Comparison of ENCODE assay signal across 36 cellular contexts in genomic region chr9:135230386-135230765, GRCh38.
"Had no signal": no experiment of that assay in that cellular context is flagged by ENCODE, and none has a peak within 500 bp of the region (broad histone marks: within the 10 kb centered on the region; RNA-seq: fewer than 3 reads in every experiment).

No MANE protein-coding gene starts in this region.

- H3K4me1 Mint-ChIP-seq: activated naive CD8-positive, alpha-beta T cell treated with anti-CD3 and anti-CD28 coated beads for 36 hours; endodermal cell; mesothelial cell of epicardium; naive thymus-derived CD4-positive, alpha-beta T cell; stimulated activated effector memory CD8-positive, alpha-beta T cell treated with anti-CD3 and anti-CD28 coated beads, Interleukin-12 subunit alpha, Interleukin-12 subunit beta, amount 100 ng/mL, for 72 hours had no signal

- H3K27ac ChIP-seq: adrenal gland, ascending aorta, heart right ventricle, left lung, neural progenitor cell, right lobe of liver, skin epidermis, vagina, VCaP had no signal

- H3K36me3 Mint-ChIP-seq: activated naive CD8-positive, alpha-beta T cell treated with anti-CD3 and anti-CD28 coated beads for 36 hours; brain; mesothelial cell of epicardium; naive thymus-derived CD4-positive, alpha-beta T cell; neural progenitor cell; type B pancreatic cell had no signal

- H3K9me3 ChIP-seq: adrenal gland, ascending aorta had no signal

- H3K4me1 ChIP-seq: adrenal gland, ascending aorta, heart right ventricle, left lung, neural progenitor cell, right lobe of liver, vagina had no signal

- H3K36me3 ChIP-seq: adrenal gland, ascending aorta, heart right ventricle, left lung, neural progenitor cell, right lobe of liver, vagina had no signal

- H3K27me3 ChIP-seq: ascending aorta, neural progenitor cell, right lobe of liver, vagina had no signal

- H3K27ac Mint-ChIP-seq: activated naive CD4-positive, alpha-beta T cell treated with anti-CD3 and anti-CD28 coated beads for 36 hours; activated naive CD8-positive, alpha-beta T cell treated with anti-CD3 and anti-CD28 coated beads for 36 hours; activated T-helper 1 cell treated with anti-CD3 and anti-CD28 coated beads, Interleukin-12 subunit alpha, Interleukin-12 subunit beta, Interleukin-2, Interleukin-4 antibody, amounts not matched to agents 30 ng/mL and 10 ng/mL and 1 ng/mL, durations not matched to agents 14 hours and 24 hours and 36 hours; dendritic cell treated with granulocyte-macrophage colony-stimulating factor and Interleukin-4, amounts not matched to agents 40 ng/mL and 50 ng/mL, for 4 days; endodermal cell; mesothelial cell of epicardium; naive thymus-derived CD4-positive, alpha-beta T cell; stimulated activated effector memory CD8-positive, alpha-beta T cell treated with anti-CD3 and anti-CD28 coated beads, Interleukin-12 subunit alpha, Interleukin-12 subunit beta, amount 100 ng/mL, for 72 hours; stimulated activated naive CD8-positive, alpha-beta T cell treated with anti-CD3 and anti-CD28 coated beads, Interleukin-15, Interleukin-2, amounts not matched to agents 100 ng/mL and 50 ng/mL, for 24 hours; T-helper 1 cell treated with Interleukin-12 subunit alpha and Interleukin-12 subunit beta and Interleukin-4 antibody, amounts not matched to agents 30 μg/mL and 1 μg/mL, for 36 hours; type B pancreatic cell had no signal

- H3K9me3 Mint-ChIP-seq: dendritic cell treated with granulocyte-macrophage colony-stimulating factor and Interleukin-4, amounts not matched to agents 40 ng/mL and 50 ng/mL, for 4 days; endodermal cell; T-helper 1 cell treated with Interleukin-12 subunit alpha and Interleukin-12 subunit beta and Interleukin-4 antibody, amounts not matched to agents 30 μg/mL and 1 μg/mL, for 36 hours; type B pancreatic cell had no signal

- H3K4me3 ChIP-seq: adrenal gland, ascending aorta, heart right ventricle, left lung, neural progenitor cell, right lobe of liver, skin epidermis, vagina had no signal

- H3K4me3 Mint-ChIP-seq: activated naive CD4-positive, alpha-beta T cell treated with anti-CD3 and anti-CD28 coated beads for 36 hours; activated naive CD8-positive, alpha-beta T cell treated with anti-CD3 and anti-CD28 coated beads for 36 hours; activated T-helper 1 cell treated with anti-CD3 and anti-CD28 coated beads, Interleukin-12 subunit alpha, Interleukin-12 subunit beta, Interleukin-2, Interleukin-4 antibody, amounts not matched to agents 30 ng/mL and 10 ng/mL and 1 ng/mL, durations not matched to agents 14 hours and 24 hours and 36 hours; dendritic cell treated with granulocyte-macrophage colony-stimulating factor and Interleukin-4, amounts not matched to agents 40 ng/mL and 50 ng/mL, for 4 days; endodermal cell; mesothelial cell of epicardium; naive thymus-derived CD4-positive, alpha-beta T cell; neural progenitor cell; stimulated activated effector memory CD8-positive, alpha-beta T cell treated with anti-CD3 and anti-CD28 coated beads, Interleukin-12 subunit alpha, Interleukin-12 subunit beta, amount 100 ng/mL, for 72 hours; stimulated activated naive CD8-positive, alpha-beta T cell treated with anti-CD3 and anti-CD28 coated beads, Interleukin-15, Interleukin-2, amounts not matched to agents 100 ng/mL and 50 ng/mL, for 24 hours; T-helper 1 cell treated with Interleukin-12 subunit alpha and Interleukin-12 subunit beta and Interleukin-4 antibody, amounts not matched to agents 30 μg/mL and 1 μg/mL, for 36 hours; type B pancreatic cell had no signal

- FAIRE-seq: TTC549 had no signal

- H3K9ac ChIP-seq: neural progenitor cell had no signal

- ATAC-seq: activated CD4-positive, CD25-positive, alpha-beta regulatory T cell treated with anti-CD3 and anti-CD28 coated beads, Interleukin-2, amount 50 U/mL, for 24 hours; esophagus mucosa; heart right ventricle; left lung; naive thymus-derived CD4-positive, alpha-beta T cell; right lobe of liver; stimulated activated effector memory CD8-positive, alpha-beta T cell treated with anti-CD3 and anti-CD28 coated beads, Interleukin-12 subunit alpha, Interleukin-12 subunit beta, amount 100 ng/mL, for 72 hours had no signal

- DNase-seq: activated CD4-positive, alpha-beta T cell treated with anti-CD3 and anti-CD28 coated beads for 48 hours; activated CD4-positive, alpha-beta T cell treated with anti-CD3 and anti-CD28 coated beads, Interleukin-2, amount 50 U/mL, for 48 hours; activated CD8-positive, alpha-beta memory T cell treated with anti-CD3 and anti-CD28 coated beads for 24 hours; activated CD8-positive, alpha-beta memory T cell treated with anti-CD3 and anti-CD28 coated beads, Interleukin-2, amount 50 U/mL, for 4 hours; activated effector memory CD4-positive, alpha-beta T cell treated with anti-CD3 and anti-CD28 coated beads, Interleukin-2, amount 50 U/mL, for 16 hours; activated naive CD4-positive, alpha-beta T cell treated with anti-CD3 and anti-CD28 coated beads for 36 hours; activated naive CD8-positive, alpha-beta T cell treated with anti-CD3 and anti-CD28 coated beads for 36 hours; activated T-cell treated with anti-CD3 and anti-CD28 coated beads, Interleukin-2, amount 50 U/mL, for 1 hour; adrenal gland; caudate nucleus; foreskin fibroblast; kidney glomerular epithelial cell; naive thymus-derived CD4-positive, alpha-beta T cell; stimulated activated CD4-positive, alpha-beta T cell treated with anti-CD3 and anti-CD28 coated beads, Interleukin-4, amount 100 ng/mL, for 24 hours; SW 1271; T-helper 9 cell had no signal
